Comparison of ENCODE assay signal across 8 cellular contexts in the genomic region with DNA sequence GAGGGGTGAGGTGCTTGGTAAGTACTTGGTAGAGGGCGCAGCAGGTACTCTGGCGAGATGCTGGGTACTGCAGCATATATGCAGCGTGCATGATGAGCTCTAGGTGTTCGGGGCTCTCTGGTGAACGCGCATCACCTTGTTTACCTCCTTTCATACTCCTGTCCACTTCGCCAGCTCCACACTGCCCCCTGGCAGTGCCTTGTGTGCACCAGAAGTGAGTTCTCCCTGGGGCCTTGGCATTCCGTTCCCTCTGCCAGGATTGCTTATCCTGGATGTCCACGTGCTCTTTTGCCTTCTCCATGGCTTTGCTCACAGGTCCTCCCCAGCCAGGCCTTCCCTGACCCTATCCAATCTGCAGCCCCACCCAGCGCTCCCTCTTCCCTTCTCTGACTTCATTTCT.
DNase-seq lines count a peak whose midpoint lies in the region; ATAC-seq, FAIRE-seq and TF ChIP-seq lines count a peak whose summit lies in the region.

No MANE protein-coding gene starts in this region.

- DNase-seq in GM10266 (ENCODE audit: extremely low spot score) = peak; percentile 43
- DNase-seq in NCI-H345 (lab: John Stamatoyannopoulos, UW) = peak; percentile 39
- peak; percentile 4 for DNase-seq in activated T-cell treated with anti-CD3 and anti-CD28 coated beads for 4 hours
- DNase-seq in iPS-NIHi7 (ENCODE audit: extremely low spot score) = peak; percentile 81
- no peak for DNase-seq in type B pancreatic cell (ENCODE audit: extremely low spot score, unreplicated experiment)
- DNase-seq in frontal cortex (ENCODE audit: low spot score in 2 of 2) = no peak
- DNase-seq in NCI-H2171 treated with DMSO at 0.1 percent for 48 hours (lab: John Stamatoyannopoulos, UW) = no peak
- DNase-seq in left cardiac atrium = no peak

- H3K4me3 Mint-ChIP-seq in type B pancreatic cell = no peak overlapping the region

- H3K9me3 Mint-ChIP-seq in type B pancreatic cell = no peaks in the 10 kb centered on the region

- no peak overlapping the region for H3K27ac Mint-ChIP-seq in type B pancreatic cell

- FAIRE-seq in frontal cortex (lab: Jason Lieb, UNC) = no peak

- intact Hi-C loops in left cardiac atrium (cut with DNase I) = no loop called here

- no peaks in the 10 kb centered on the region for H3K36me3 Mint-ChIP-seq in type B pancreatic cell

- TF ChIP-seq CTCF in GM10266 (IDR thresholded peaks at IDR 0.05; ENCODE audit: control insufficient read depth, insufficient read depth, low read depth, missing control alignments) (peak; percentile 50), type B pancreatic cell (conservative IDR thresholded peaks at IDR 0.05) (peak; percentile 62)

- peaks cover 22% of the 10 kb centered on the region for H3K27me3 Mint-ChIP-seq in type B pancreatic cell

- ATAC-seq in left cardiac atrium = no peak

- H3K4me1 Mint-ChIP-seq in type B pancreatic cell (ENCODE audit: unreplicated experiment) = no peaks in the 10 kb centered on the region

Comparison
In these comparisons a context has a peak if more than half of its experiments do, and no peak if none do; other contexts are left out.
1. DNase-seq: peak in GM10266 (single experiment), NCI-H345 (single experiment), activated T-cell treated with anti-CD3 and anti-CD28 coated beads for 4 hours (single experiment) and iPS-NIHi7 (single experiment); none in type B pancreatic cell (single experiment), frontal cortex (0 of 2), NCI-H2171 treated with DMSO at 0.1 percent for 48 hours (single experiment) and left cardiac atrium (single experiment).